8 cellular contexts compared by ENCODE assay signal in the genomic region with DNA sequence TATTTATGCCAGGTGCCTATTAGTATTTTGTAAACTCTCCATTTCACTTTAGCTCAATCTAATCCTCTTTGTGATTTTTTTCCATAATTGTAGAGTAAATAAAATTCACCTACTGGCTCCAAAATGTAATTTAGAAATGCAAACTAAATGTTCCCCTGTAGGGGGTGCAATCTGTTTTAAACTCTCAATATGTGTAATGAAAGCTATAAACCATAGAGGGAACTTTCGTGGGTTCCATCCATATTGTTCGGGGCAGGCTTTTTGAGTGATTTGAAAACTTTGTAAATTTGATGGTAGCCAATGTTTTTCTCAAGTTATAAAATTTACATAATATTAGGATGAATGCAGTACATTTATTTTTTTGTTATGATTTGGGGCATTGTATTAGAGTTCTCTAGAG. TPM values are rescaled to one million over a fixed set of nuclear protein-coding genes. Genes with fewer than 3 reads are reported as not detected.
A peak's percentile ranks its signal among the peaks of the same experiment; 100 is the strongest.
DNase-seq lines count a peak whose midpoint lies in the region; ATAC-seq, FAIRE-seq and TF ChIP-seq lines count a peak whose summit lies in the region.

No MANE protein-coding gene starts in this region.

- no peak overlapping the region for H4K8ac ChIP-seq in mesenchymal stem cell (ENCODE audit: low read length)

- H3K27ac Mint-ChIP-seq in activated T-helper 1 cell treated with anti-CD3 and anti-CD28 coated beads, Interleukin-12 subunit alpha, Interleukin-12 subunit beta, Interleukin-2, Interleukin-4 antibody, amounts not matched to agents 30 ng/mL and 10 ng/mL and 1 ng/mL, durations not matched to agents 14 hours and 24 hours and 36 hours, result no peak overlapping the region

- no peak overlapping the region for H3K27ac ChIP-seq in mesenchymal stem cell (ENCODE audit: low read length, poor library complexity, severe bottlenecking)

- no peaks in the 10 kb centered on the region for H3K79me1 ChIP-seq in mesenchymal stem cell (replicated peaks; ENCODE audit: low read length, poor library complexity, severe bottlenecking)

- H3K4me3 Mint-ChIP-seq in activated T-helper 1 cell treated with anti-CD3 and anti-CD28 coated beads, Interleukin-12 subunit alpha, Interleukin-12 subunit beta, Interleukin-2, Interleukin-4 antibody, amounts not matched to agents 30 ng/mL and 10 ng/mL and 1 ng/mL, durations not matched to agents 14 hours and 24 hours and 36 hours, result no peak overlapping the region

- no peaks in the 10 kb centered on the region for H3K9me3 Mint-ChIP-seq in activated T-helper 1 cell treated with anti-CD3 and anti-CD28 coated beads, Interleukin-12 subunit alpha, Interleukin-12 subunit beta, Interleukin-2, Interleukin-4 antibody, amounts not matched to agents 30 ng/mL and 10 ng/mL and 1 ng/mL, durations not matched to agents 14 hours and 24 hours and 36 hours

- no peak overlapping the region for H3K18ac ChIP-seq in mesenchymal stem cell (ENCODE audit: low read depth in 1 of 2, low read length in 2 of 2)

- no peak overlapping the region for H3K4ac ChIP-seq in mesenchymal stem cell (ENCODE audit: low read depth in 1 of 2, low read length in 2 of 2)

- H3K9me3 ChIP-seq in mesenchymal stem cell (ENCODE audit: control insufficient read depth, low read length), result no peaks in the 10 kb centered on the region

- H2AFZ ChIP-seq in mesenchymal stem cell (ENCODE audit: low read depth, low read length), result no peak overlapping the region

- H3K4me1 Mint-ChIP-seq in activated T-helper 1 cell treated with anti-CD3 and anti-CD28 coated beads, Interleukin-12 subunit alpha, Interleukin-12 subunit beta, Interleukin-2, Interleukin-4 antibody, amounts not matched to agents 30 ng/mL and 10 ng/mL and 1 ng/mL, durations not matched to agents 14 hours and 24 hours and 36 hours (ENCODE audit: low read depth), result no peaks in the 10 kb centered on the region

- H3K4me3 ChIP-seq in bronchial epithelial cell (ENCODE audit: low read depth, low read length), result no peak overlapping the region
- H3K4me3 ChIP-seq in mesenchymal stem cell (ENCODE audit: insufficient read depth in 1 of 2, low read depth in 1 of 2, low read length in 2 of 2), result no peak overlapping the region

- no peak overlapping the region for H2BK15ac ChIP-seq in mesenchymal stem cell (ENCODE audit: low read depth, poor library complexity, severe bottlenecking)

- no peak overlapping the region for H3K14ac ChIP-seq in mesenchymal stem cell (ENCODE audit: low read length in 2 of 2)

- no peaks in the 10 kb centered on the region for H3K36me3 ChIP-seq in bronchial epithelial cell (ENCODE audit: control insufficient read depth, insufficient read depth, low read length)
- no peaks in the 10 kb centered on the region for H3K36me3 ChIP-seq in mesenchymal stem cell (ENCODE audit: control insufficient read depth in 1 of 2, insufficient read depth in 2 of 2, low read depth in 1 of 2, low read length in 2 of 2)

- H3K4me1 ChIP-seq in mesenchymal stem cell (ENCODE audit: control insufficient read depth, insufficient read depth, low read depth, low read length), result peaks cover 1% of the 10 kb centered on the region

- peak; percentile 21 for DNase-seq in AG08396 (ENCODE audit: low spot score)
- DNase-seq in NCI-H1694 (lab: John Stamatoyannopoulos, UW), result peak; percentile 68
- DNase-seq in bronchial epithelial cell (ENCODE audit: low read depth), result peak; percentile 35
- peak; percentile 41 for DNase-seq in mesenchymal stem cell
- no peak for DNase-seq in activated T-helper 1 cell treated with anti-CD3 and anti-CD28 coated beads, Interleukin-12 subunit alpha, Interleukin-12 subunit beta, Interleukin-2, Interleukin-4 antibody, amounts not matched to agents 30 ng/mL and 10 ng/mL and 1 ng/mL, durations not matched to agents 14 hours and 24 hours and 36 hours (ENCODE audit: low spot score)
- no peak for DNase-seq in cerebellar nuclear complex (lab: John Stamatoyannopoulos, UW)
- no peak for DNase-seq in NCI-H2196 (lab: John Stamatoyannopoulos, UW; ENCODE audit: unreplicated experiment)

- no peak overlapping the region for H3K9ac ChIP-seq in mesenchymal stem cell (ENCODE audit: low read length)

- 68% methylated on average over 2 of the region's 2 CpGs for WGBS in mesenchymal stem cell

- TF ChIP-seq CTCF in bronchial epithelial cell (IDR thresholded peaks at IDR 0.05; ENCODE audit: insufficient read depth, low read length, severe bottlenecking), result no peak

- H2BK120ac ChIP-seq in mesenchymal stem cell (ENCODE audit: low read depth, low read length), result no peak overlapping the region

- H3K36me3 Mint-ChIP-seq in activated T-helper 1 cell treated with anti-CD3 and anti-CD28 coated beads, Interleukin-12 subunit alpha, Interleukin-12 subunit beta, Interleukin-2, Interleukin-4 antibody, amounts not matched to agents 30 ng/mL and 10 ng/mL and 1 ng/mL, durations not matched to agents 14 hours and 24 hours and 36 hours (ENCODE audit: low read depth), result no peaks in the 10 kb centered on the region

- H4K91ac ChIP-seq in mesenchymal stem cell (ENCODE audit: low read length), result no peak overlapping the region

- no peak overlapping the region for H3K4me2 ChIP-seq in mesenchymal stem cell (ENCODE audit: low read length, poor library complexity, severe bottlenecking)

- no peak overlapping the region for H3K23ac ChIP-seq in mesenchymal stem cell (ENCODE audit: low read length in 2 of 2)

- peak; percentile 51 for ATAC-seq in GM18861 (IDR thresholded peaks at IDR 0.05; ENCODE audit: unreplicated experiment)

- no peak overlapping the region for H2AK5ac ChIP-seq in mesenchymal stem cell (ENCODE audit: low read length, severe bottlenecking)

- no peak overlapping the region for H2BK5ac ChIP-seq in mesenchymal stem cell (ENCODE audit: low read depth, low read length, poor library complexity, severe bottlenecking)

- H3K27me3 Mint-ChIP-seq in activated T-helper 1 cell treated with anti-CD3 and anti-CD28 coated beads, Interleukin-12 subunit alpha, Interleukin-12 subunit beta, Interleukin-2, Interleukin-4 antibody, amounts not matched to agents 30 ng/mL and 10 ng/mL and 1 ng/mL, durations not matched to agents 14 hours and 24 hours and 36 hours (ENCODE audit: insufficient read depth), result no peaks in the 10 kb centered on the region

- intact Hi-C loops in activated T-helper 1 cell treated with anti-CD3 and anti-CD28 coated beads, Interleukin-12 subunit alpha, Interleukin-12 subunit beta, Interleukin-2, Interleukin-4 antibody, amounts not matched to agents 30 ng/mL and 10 ng/mL and 1 ng/mL, durations not matched to agents 14 hours and 24 hours and 36 hours (cut with micrococcal nuclease), result loop anchor here (1.0 to 10.0 kb wide), 2 partner anchors 298 to 498 kb away; no protein-coding TSS in a partner anchor

- H3K27me3 ChIP-seq in bronchial epithelial cell (ENCODE audit: control insufficient read depth, insufficient read depth, low read length), result no peaks in the 10 kb centered on the region
- no peaks in the 10 kb centered on the region for H3K27me3 ChIP-seq in mesenchymal stem cell (ENCODE audit: control insufficient read depth in 1 of 2, insufficient read depth in 1 of 2, low read length in 2 of 2)

- FAIRE-seq in bronchial epithelial cell (lab: Jason Lieb, UNC), result no peak

- H2BK12ac ChIP-seq in mesenchymal stem cell (ENCODE audit: low read length in 2 of 2), result no peak overlapping the region

RNA-seq across cellular contexts. Expression of a gene that starts 49.4 kb away (rescaled TPM):
- total RNA-seq in bronchial epithelial cell, result not detected in 2 replicates
- polyA plus RNA-seq in mesenchymal stem cell (2013, experiment 1 of 2), result not detected
- not detected for polyA plus RNA-seq in mesenchymal stem cell (2013, experiment 2 of 2)
- not detected in 2 replicates for total RNA-seq in activated T-helper 1 cell treated with anti-CD3 and anti-CD28 coated beads, Interleukin-12 subunit alpha, Interleukin-12 subunit beta, Interleukin-2, Interleukin-4 antibody, amounts not matched to agents 30 ng/mL and 10 ng/mL and 1 ng/mL, durations not matched to agents 14 hours and 24 hours and 36 hours

Comparison
In these comparisons a context has a peak if more than half of its experiments do, and no peak if none do; other contexts are left out.
1. DNase-seq: peak in AG08396 (single experiment), NCI-H1694 (single experiment), bronchial epithelial cell (single experiment) and mesenchymal stem cell (single experiment); none in activated T-helper 1 cell treated with anti-CD3 and anti-CD28 coated beads, Interleukin-12 subunit alpha, Interleukin-12 subunit beta, Interleukin-2, Interleukin-4 antibody, amounts not matched to agents 30 ng/mL and 10 ng/mL and 1 ng/mL, durations not matched to agents 14 hours and 24 hours and 36 hours (single experiment), cerebellar nuclear complex (0 of 2) and NCI-H2196 (single experiment).